In the genomic region with DNA sequence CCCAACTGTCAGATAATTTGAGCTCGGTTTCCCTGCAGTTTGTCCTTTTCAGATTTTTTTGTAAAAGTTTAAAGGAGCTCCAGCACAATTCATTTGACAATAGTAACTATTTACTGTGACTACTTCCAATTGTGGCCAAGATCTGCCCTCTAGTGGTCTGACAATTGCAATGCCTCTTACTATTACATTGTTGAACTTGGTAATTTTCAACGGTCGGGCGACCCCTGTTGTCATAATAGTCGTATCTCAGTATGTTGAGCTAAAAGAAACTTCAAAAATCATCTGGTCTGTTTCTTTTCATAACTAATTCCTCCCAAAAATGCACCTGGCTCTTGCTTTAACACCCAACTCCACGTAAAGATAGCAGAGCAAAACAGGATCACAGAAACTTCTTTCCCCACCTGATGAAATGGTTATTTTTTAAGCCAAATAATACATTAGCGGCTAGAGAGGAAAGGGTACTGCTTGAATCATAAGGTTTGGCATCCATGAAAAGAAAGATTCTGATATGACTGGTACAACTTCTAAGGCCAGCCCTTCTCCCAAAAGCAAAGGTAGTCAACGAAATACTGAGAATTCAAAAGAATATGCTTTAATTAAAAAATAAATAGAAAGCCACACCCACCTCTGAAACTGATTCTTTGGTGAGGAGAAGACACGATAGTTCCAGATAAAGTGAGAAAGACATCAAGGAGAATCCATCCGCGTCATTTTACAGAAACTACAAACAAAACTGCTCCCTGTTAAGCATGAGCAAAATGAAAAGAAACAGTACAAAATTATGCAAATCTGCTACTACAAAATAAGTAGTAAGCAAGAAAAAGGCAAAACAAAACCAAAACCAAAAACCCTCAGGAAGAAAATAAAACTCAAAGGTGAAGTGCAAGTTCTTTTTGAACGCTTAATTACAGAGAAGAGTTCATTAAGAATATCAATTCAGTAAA, we compare ENCODE assay signal across 8 cellular contexts.
DNase-seq lines count a peak whose midpoint lies in the region; ATAC-seq and TF ChIP-seq lines count a peak whose summit lies in the region.

No MANE protein-coding gene starts in this region.

- H3K4me1 ChIP-seq in thoracic aorta (ENCODE audit: control insufficient read depth in 1 of 2, low read depth in 2 of 2): peaks cover 2 to 13% of the 10 kb centered on the region in 2 donors

- TF ChIP-seq CTCF in LNCAP (IDR thresholded peaks at IDR 0.05) (peak; percentile 98), fibroblast of the aortic adventitia (IDR thresholded peaks at IDR 0.05; ENCODE audit: insufficient read depth, low read length) (peak; percentile 84), omental fat pad (IDR thresholded peaks at IDR 0.05) (peak in 2 of 3 donors; percentile 78), thoracic aorta (IDR thresholded peaks at IDR 0.05) (peak; percentile 89)

- DNase-seq in G401 (ENCODE audit: low spot score): peak; percentile 80
- peak; percentile 85 for DNase-seq in H4 (ENCODE audit: low spot score)
- peak; percentile 77 for DNase-seq in RPMI7951 (ENCODE audit: low read depth)
- DNase-seq in activated T-helper 1 cell treated with Interleukin-2 at 50 U/mL for 16 hours (ENCODE audit: low read depth): peak; percentile 16
- DNase-seq in fibroblast of the aortic adventitia (ENCODE audit: low read depth): peak; percentile 95
- DNase-seq in omental fat pad (ENCODE audit: low spot score): no peak
- peak; percentile 34 for DNase-seq in thoracic aorta (ENCODE audit: low spot score)

- peak overlapping the region; percentile 5 for H3K4me3 ChIP-seq in fibroblast of the aortic adventitia (ENCODE audit: low read depth, low read length)
- peak overlapping the region; percentile 51 for H3K4me3 ChIP-seq in thoracic aorta

- no peaks in the 10 kb centered on the region for H3K27me3 ChIP-seq in thoracic aorta (replicated peaks; ENCODE audit: insufficient read depth)

- ATAC-seq in omental fat pad (ENCODE audit: low FRiP score) (peak; percentile 85), thoracic aorta (ENCODE audit: insufficient number of reproducible peaks, low FRiP score, low read depth) (peak; percentile 78)

- no peaks in the 10 kb centered on the region for H3K9me3 ChIP-seq in thoracic aorta

- in situ Hi-C loops in G401 (cut with HindIII; ENCODE audit: low sequenced_read_pairs): no loop called here

- H3K27ac ChIP-seq in thoracic aorta: no peak overlapping the region

- H3K36me3 ChIP-seq in thoracic aorta: no peaks in the 10 kb centered on the region
